Comparison of ENCODE assay signal across 26 cellular contexts in the genomic region with DNA sequence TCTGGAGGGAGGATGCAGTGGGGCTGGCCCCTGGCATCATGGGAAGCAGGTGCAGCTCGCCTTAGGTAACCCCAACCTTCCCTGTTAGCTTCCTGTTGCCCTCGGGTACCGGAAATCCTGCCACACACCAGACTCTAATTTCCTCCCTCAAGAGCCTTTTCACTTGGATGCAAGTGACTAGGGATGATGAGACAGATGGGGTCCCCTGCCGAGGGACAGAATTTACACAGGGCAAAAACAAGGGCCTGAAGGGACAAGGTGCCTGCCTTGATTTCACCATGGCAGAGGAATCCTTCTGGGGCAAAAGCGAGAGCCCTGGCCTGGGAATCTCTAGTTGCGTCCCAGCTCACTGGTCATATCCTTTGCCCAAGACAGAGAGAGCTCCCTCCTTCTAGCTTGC.
"Had no signal": no experiment of that assay in that cellular context is flagged by ENCODE, and none has a peak within 500 bp of the region (broad histone marks: within the 10 kb centered on the region; RNA-seq: fewer than 3 reads in every experiment).

No MANE protein-coding gene starts in this region.

- H3K4me3 Mint-ChIP-seq: activated CD4-positive, alpha-beta memory T cell treated with anti-CD3 and anti-CD28 coated beads for 36 hours; activated CD4-positive, alpha-beta T cell treated with anti-CD3 and anti-CD28 coated beads for 36 hours; activated CD4-positive, alpha-beta T cell treated with anti-CD3 and anti-CD28 coated beads, Interleukin-2, amount 10 ng/mL, durations not matched to agents 24 days and 14 days; activated CD8-positive, alpha-beta memory T cell treated with anti-CD3 and anti-CD28 coated beads, Interleukin-2, amount 10 ng/mL, durations not matched to agents 7 days and 5 days; activated CD8-positive, alpha-beta T cell treated with anti-CD3 and anti-CD28 coated beads, Interleukin-2, amount 10 ng/mL, durations not matched to agents 7 days and 5 days; activated naive CD4-positive, alpha-beta T cell treated with anti-CD3 and anti-CD28 coated beads for 36 hours; activated naive CD4-positive, alpha-beta T cell treated with anti-CD3 and anti-CD28 coated beads, Interleukin-2, amount 50 U/mL, for 24 hours; activated naive CD8-positive, alpha-beta T cell treated with anti-CD3 and anti-CD28 coated beads for 36 hours; activated naive CD8-positive, alpha-beta T cell treated with anti-CD3 and anti-CD28 coated beads, Interleukin-2, amount 50 U/mL, for 24 hours; activated T-helper 1 cell treated with anti-CD3 and anti-CD28 coated beads, Interleukin-12 subunit alpha, Interleukin-12 subunit beta, Interleukin-2, Interleukin-4 antibody, amounts not matched to agents 30 ng/mL and 10 ng/mL and 1 ng/mL, durations not matched to agents 14 hours and 24 hours and 36 hours; central memory CD8-positive, alpha-beta T cell had no signal

- H3K4me1 ChIP-seq: adrenal gland, colonic mucosa had no signal

- DNase-seq: activated CD4-positive, alpha-beta memory T cell treated with anti-CD3 and anti-CD28 coated beads for 36 hours; activated CD4-positive, alpha-beta T cell treated with anti-CD3 and anti-CD28 coated beads, Interleukin-2, amount 10 ng/mL, durations not matched to agents 24 days and 14 days; activated CD4-positive, CD25-positive, alpha-beta regulatory T cell; activated CD4-positive, CD25-positive, alpha-beta regulatory T cell treated with anti-CD3 and anti-CD28 coated beads, Interleukin-2, amount 50 U/mL, for 72 hours; activated CD8-positive, alpha-beta memory T cell treated with anti-CD3 and anti-CD28 coated beads, Interleukin-2, amount 10 ng/mL, durations not matched to agents 7 days and 5 days; activated CD8-positive, alpha-beta memory T cell treated with anti-CD3 and anti-CD28 coated beads, Interleukin-2, amount 50 U/mL, for 4 hours; activated CD8-positive, alpha-beta T cell treated with anti-CD3 and anti-CD28 coated beads, Interleukin-2, amount 10 ng/mL, durations not matched to agents 7 days and 5 days; activated effector memory CD4-positive, alpha-beta T cell treated with anti-CD3 and anti-CD28 coated beads, Interleukin-2, amount 50 U/mL, for 16 hours; activated naive CD4-positive, alpha-beta T cell treated with anti-CD3 and anti-CD28 coated beads for 36 hours; activated naive CD8-positive, alpha-beta T cell treated with anti-CD3 and anti-CD28 coated beads for 36 hours; activated naive CD8-positive, alpha-beta T cell treated with anti-CD3 and anti-CD28 coated beads, Interleukin-2, amount 50 U/mL, for 24 hours; activated T-cell treated with anti-CD3 and anti-CD28 coated beads, Interleukin-2, amount 50 U/mL, for 1 hour; adrenal gland; amygdala; aorta; brain microvascular endothelial cell; colonic mucosa; effector CD8-positive, alpha-beta T cell; foreskin fibroblast; heart left ventricle; T-helper 2 cell had no signal

- H3K9me3 Mint-ChIP-seq: activated CD4-positive, alpha-beta memory T cell treated with anti-CD3 and anti-CD28 coated beads for 36 hours; activated CD4-positive, alpha-beta T cell treated with anti-CD3 and anti-CD28 coated beads, Interleukin-2, amount 10 ng/mL, durations not matched to agents 24 days and 14 days; activated naive CD4-positive, alpha-beta T cell treated with anti-CD3 and anti-CD28 coated beads for 36 hours; activated naive CD4-positive, alpha-beta T cell treated with anti-CD3 and anti-CD28 coated beads, Interleukin-2, amount 50 U/mL, for 24 hours; activated naive CD8-positive, alpha-beta T cell treated with anti-CD3 and anti-CD28 coated beads for 36 hours; activated naive CD8-positive, alpha-beta T cell treated with anti-CD3 and anti-CD28 coated beads, Interleukin-2, amount 50 U/mL, for 24 hours; activated T-helper 1 cell treated with anti-CD3 and anti-CD28 coated beads, Interleukin-12 subunit alpha, Interleukin-12 subunit beta, Interleukin-2, Interleukin-4 antibody, amounts not matched to agents 30 ng/mL and 10 ng/mL and 1 ng/mL, durations not matched to agents 14 hours and 24 hours and 36 hours; activated T-helper 2 cell treated with anti-CD3 and anti-CD28 coated beads, Interferon-gamma antibody, Interleukin-2, Interleukin-4, amounts not matched to agents 10 μg/mL and 5 μg/mL and 100 μg/mL, durations not matched to agents 14 hours and 24 hours and 36 hours had no signal

- H3K4me3 ChIP-seq: adrenal gland, colonic mucosa, heart left ventricle had no signal

- H3K27me3 Mint-ChIP-seq: activated CD4-positive, alpha-beta memory T cell treated with anti-CD3 and anti-CD28 coated beads for 36 hours; activated CD4-positive, alpha-beta T cell treated with anti-CD3 and anti-CD28 coated beads for 36 hours; activated CD8-positive, alpha-beta memory T cell treated with anti-CD3 and anti-CD28 coated beads, Interleukin-2, amount 10 ng/mL, durations not matched to agents 7 days and 5 days; activated naive CD4-positive, alpha-beta T cell treated with anti-CD3 and anti-CD28 coated beads, Interleukin-2, amount 50 U/mL, for 24 hours; activated naive CD8-positive, alpha-beta T cell treated with anti-CD3 and anti-CD28 coated beads for 36 hours; activated naive CD8-positive, alpha-beta T cell treated with anti-CD3 and anti-CD28 coated beads, Interleukin-2, amount 50 U/mL, for 24 hours; central memory CD8-positive, alpha-beta T cell had no signal

- H3K36me3 ChIP-seq: adrenal gland, brain microvascular endothelial cell, colonic mucosa, heart left ventricle had no signal

- H3K27ac Mint-ChIP-seq: activated CD4-positive, alpha-beta memory T cell treated with anti-CD3 and anti-CD28 coated beads for 36 hours; activated CD4-positive, alpha-beta T cell treated with anti-CD3 and anti-CD28 coated beads for 36 hours; activated CD4-positive, alpha-beta T cell treated with anti-CD3 and anti-CD28 coated beads, Interleukin-2, amount 10 ng/mL, durations not matched to agents 24 days and 14 days; activated CD8-positive, alpha-beta memory T cell treated with anti-CD3 and anti-CD28 coated beads, Interleukin-2, amount 10 ng/mL, durations not matched to agents 7 days and 5 days; activated CD8-positive, alpha-beta T cell treated with anti-CD3 and anti-CD28 coated beads, Interleukin-2, amount 10 ng/mL, durations not matched to agents 7 days and 5 days; activated naive CD4-positive, alpha-beta T cell treated with anti-CD3 and anti-CD28 coated beads for 36 hours; activated naive CD4-positive, alpha-beta T cell treated with anti-CD3 and anti-CD28 coated beads, Interleukin-2, amount 50 U/mL, for 24 hours; activated naive CD8-positive, alpha-beta T cell treated with anti-CD3 and anti-CD28 coated beads for 36 hours; activated naive CD8-positive, alpha-beta T cell treated with anti-CD3 and anti-CD28 coated beads, Interleukin-2, amount 50 U/mL, for 24 hours; activated T-helper 1 cell treated with anti-CD3 and anti-CD28 coated beads, Interleukin-12 subunit alpha, Interleukin-12 subunit beta, Interleukin-2, Interleukin-4 antibody, amounts not matched to agents 30 ng/mL and 10 ng/mL and 1 ng/mL, durations not matched to agents 14 hours and 24 hours and 36 hours; activated T-helper 2 cell treated with anti-CD3 and anti-CD28 coated beads, Interferon-gamma antibody, Interleukin-2, Interleukin-4, amounts not matched to agents 10 μg/mL and 5 μg/mL and 100 μg/mL, durations not matched to agents 14 hours and 24 hours and 36 hours had no signal

- H3K27me3 ChIP-seq: adrenal gland, brain microvascular endothelial cell, colonic mucosa, heart left ventricle had no signal

- H3K27ac ChIP-seq: adrenal gland, brain microvascular endothelial cell, colonic mucosa, heart left ventricle had no signal

- H3K4me1 Mint-ChIP-seq: activated CD4-positive, alpha-beta T cell treated with anti-CD3 and anti-CD28 coated beads for 36 hours; activated naive CD4-positive, alpha-beta T cell treated with anti-CD3 and anti-CD28 coated beads, Interleukin-2, amount 50 U/mL, for 24 hours; activated naive CD8-positive, alpha-beta T cell treated with anti-CD3 and anti-CD28 coated beads for 36 hours; activated naive CD8-positive, alpha-beta T cell treated with anti-CD3 and anti-CD28 coated beads, Interleukin-2, amount 50 U/mL, for 24 hours had no signal

- H3K9me3 ChIP-seq: adrenal gland, colonic mucosa, heart left ventricle had no signal

- H3K36me3 Mint-ChIP-seq: activated CD4-positive, alpha-beta memory T cell treated with anti-CD3 and anti-CD28 coated beads for 36 hours; activated CD8-positive, alpha-beta memory T cell treated with anti-CD3 and anti-CD28 coated beads, Interleukin-2, amount 10 ng/mL, durations not matched to agents 7 days and 5 days; activated naive CD4-positive, alpha-beta T cell treated with anti-CD3 and anti-CD28 coated beads, Interleukin-2, amount 50 U/mL, for 24 hours; activated naive CD8-positive, alpha-beta T cell treated with anti-CD3 and anti-CD28 coated beads for 36 hours had no signal
